ENCODE assay signal across 7 cellular contexts in the genomic region with DNA sequence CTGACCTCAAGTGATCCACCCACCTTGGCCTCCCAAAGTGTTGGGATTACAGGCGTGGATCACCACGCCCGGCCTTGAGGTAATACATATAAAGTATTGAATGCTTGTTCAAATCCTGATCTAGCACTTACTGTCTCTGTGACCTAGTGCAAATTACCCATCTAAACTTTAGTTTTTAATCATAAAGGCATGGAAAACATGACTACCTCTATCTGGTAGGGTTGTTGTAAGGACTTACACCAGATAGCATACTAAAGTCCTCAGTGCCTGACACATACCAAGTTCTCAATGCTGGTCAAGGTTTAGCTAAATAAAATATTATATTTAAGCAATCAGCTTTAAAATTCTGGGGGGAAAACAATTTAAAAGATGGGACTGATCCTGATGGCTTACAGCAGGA.
"Had no signal": no experiment of that assay in that cellular context is flagged by ENCODE, and none has a peak within 500 bp of the region (broad histone marks: within the 10 kb centered on the region; RNA-seq: fewer than 3 reads in every experiment).

No MANE protein-coding gene starts in this region.

- H3K4me3 Mint-ChIP-seq: HFFc6 had no signal

- DNase-seq: GM23248, GOT3, H7, HFFc6, IMR-90 had no signal

- ATAC-seq: HCT116 had no signal

- H3K9me3 Mint-ChIP-seq: HFFc6 had no signal

- FAIRE-seq: HTR-8/SVneo had no signal

- H3K27ac Mint-ChIP-seq: HFFc6 had no signal
